Comparison of ENCODE assay signal across 27 cellular contexts in the genomic region with DNA sequence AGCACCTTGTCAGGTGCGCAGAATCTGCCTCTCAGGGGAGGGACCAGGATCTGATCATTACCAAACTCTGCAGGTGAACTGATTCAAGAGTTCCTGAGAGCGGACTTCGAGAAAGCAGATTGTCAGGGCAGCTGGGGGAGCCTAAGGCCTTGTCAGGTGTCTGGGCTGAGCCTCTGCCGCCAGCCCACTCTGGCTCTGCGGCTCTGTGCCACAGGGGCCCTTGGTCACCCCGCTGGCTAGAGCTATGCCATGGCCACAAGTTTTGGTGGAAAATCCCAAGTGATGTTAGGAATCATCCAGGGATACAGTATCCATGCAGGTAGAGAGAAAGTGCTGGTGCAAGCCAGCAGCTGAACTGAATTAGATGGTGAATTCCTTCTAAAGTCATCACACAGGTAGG. TPM values are rescaled to one million over a fixed set of nuclear protein-coding genes. Genes with fewer than 3 reads are reported as not detected.
"Had no signal": no experiment of that assay in that cellular context is flagged by ENCODE, and none has a peak within 500 bp of the region (broad histone marks: within the 10 kb centered on the region; RNA-seq: fewer than 3 reads in every experiment).

No MANE protein-coding gene starts in this region.

- H3K4me3 ChIP-seq: neural progenitor cell, pancreas, prostate gland, right atrium auricular region, right lobe of liver, sigmoid colon, stomach, thoracic aorta, thyroid gland, tibial nerve, upper lobe of left lung, vagina had no signal

- H3K27ac Mint-ChIP-seq: natural killer cell treated with Interleukin-12 subunit alpha and Interleukin-12 subunit beta and Interleukin-15 and Interleukin-18, amount 100 ng/mL, for 72 hours; neural progenitor cell; stimulated activated effector memory CD8-positive, alpha-beta T cell treated with anti-CD3 and anti-CD28 coated beads, Interleukin-12 subunit alpha, Interleukin-12 subunit beta, amount 100 ng/mL, for 72 hours; stimulated activated naive B cell treated with anti-CD40 and anti-IgM and Interleukin-4, amounts not matched to agents 10 μg/mL and 1 μg/mL and 100 μg/mL, for 72 hours; stimulated activated naive CD8-positive, alpha-beta T cell treated with anti-CD3 and anti-CD28 coated beads, Interleukin-15, Interleukin-2, amounts not matched to agents 100 ng/mL and 50 ng/mL, for 24 hours had no signal

- H3K9ac ChIP-seq: neural progenitor cell had no signal

- H3K27me3 ChIP-seq: right atrium auricular region, right lobe of liver, thyroid gland, vagina had no signal

- H3K36me3 ChIP-seq: neural progenitor cell, pancreas, prostate gland, right atrium auricular region, right lobe of liver, sigmoid colon, stomach, thoracic aorta, thyroid gland, tibial nerve, upper lobe of left lung, vagina had no signal

- DNase-seq: naive thymus-derived CD8-positive, alpha-beta T cell; occipital lobe; pancreas; retina; sigmoid colon; small intestine; stimulated activated CD4-positive, alpha-beta T cell treated with anti-CD3 and anti-CD28 coated beads, Interleukin-15, amount 100 ng/mL, for 24 hours; stimulated activated CD4-positive, alpha-beta T cell treated with anti-CD3 and anti-CD28 coated beads, Interleukin-2, amount 100 ng/mL, for 24 hours; stimulated activated CD4-positive, alpha-beta T cell treated with anti-CD3 and anti-CD28 coated beads, Interleukin-2, amount 100 ng/mL, for 48 hours; stimulated activated CD4-positive, alpha-beta T cell treated with anti-CD3 and anti-CD28 coated beads, Interleukin-4, amount 100 ng/mL, for 24 hours; stimulated activated naive B cell treated with anti-CD40 and anti-IgM and Interleukin-4, amounts not matched to agents 10 μg/mL and 1 μg/mL and 100 μg/mL, for 72 hours; stimulated activated naive CD4-positive, alpha-beta T cell treated with Interleukin-2 at 50 U/mL for 16 hours; stomach; thyroid gland; trophoblast cell had no signal

- H2AFZ ChIP-seq: neural progenitor cell had no signal

- H3K9me3 Mint-ChIP-seq: naive thymus-derived CD8-positive, alpha-beta T cell; natural killer cell treated with Interleukin-12 subunit alpha and Interleukin-12 subunit beta and Interleukin-15 and Interleukin-18, amount 100 ng/mL, for 72 hours; neural progenitor cell; stimulated activated effector memory CD8-positive, alpha-beta T cell treated with anti-CD3 and anti-CD28 coated beads, Interleukin-12 subunit alpha, Interleukin-12 subunit beta, amount 100 ng/mL, for 72 hours; stimulated activated naive B cell treated with anti-CD40 and anti-IgM and Interleukin-4, amounts not matched to agents 10 μg/mL and 1 μg/mL and 100 μg/mL, for 72 hours; stimulated activated naive CD8-positive, alpha-beta T cell treated with anti-CD3 and anti-CD28 coated beads, Interleukin-15, Interleukin-2, amounts not matched to agents 100 ng/mL and 50 ng/mL, for 24 hours had no signal

- H3K9me3 ChIP-seq: pancreas, prostate gland, right atrium auricular region, right lobe of liver, sigmoid colon, stomach, thoracic aorta, thyroid gland, tibial nerve, upper lobe of left lung, vagina had no signal

- H3K4me3 Mint-ChIP-seq: naive thymus-derived CD8-positive, alpha-beta T cell; natural killer cell treated with Interleukin-12 subunit alpha and Interleukin-12 subunit beta and Interleukin-15 and Interleukin-18, amount 100 ng/mL, for 72 hours; neural progenitor cell; stimulated activated effector memory CD8-positive, alpha-beta T cell treated with anti-CD3 and anti-CD28 coated beads, Interleukin-12 subunit alpha, Interleukin-12 subunit beta, amount 100 ng/mL, for 72 hours; stimulated activated naive B cell treated with anti-CD40 and anti-IgM and Interleukin-4, amounts not matched to agents 10 μg/mL and 1 μg/mL and 100 μg/mL, for 72 hours; stimulated activated naive CD8-positive, alpha-beta T cell treated with anti-CD3 and anti-CD28 coated beads, Interleukin-15, Interleukin-2, amounts not matched to agents 100 ng/mL and 50 ng/mL, for 24 hours had no signal

- H3K4me2 ChIP-seq: neural progenitor cell had no signal

- H3K4me1 ChIP-seq: pancreas, prostate gland had no signal

- ATAC-seq: naive thymus-derived CD8-positive, alpha-beta T cell; natural killer cell treated with Interleukin-12 subunit alpha and Interleukin-12 subunit beta and Interleukin-15 and Interleukin-18, amount 100 ng/mL, for 72 hours; pancreas; right lobe of liver; stimulated activated effector memory CD8-positive, alpha-beta T cell treated with anti-CD3 and anti-CD28 coated beads, Interleukin-12 subunit alpha, Interleukin-12 subunit beta, amount 100 ng/mL, for 72 hours; stimulated activated naive B cell treated with anti-CD40 and anti-IgM and Interleukin-4, amounts not matched to agents 10 μg/mL and 1 μg/mL and 100 μg/mL, for 72 hours had no signal

- H3K27ac ChIP-seq: neural progenitor cell, pancreas, prostate gland, right atrium auricular region, right lobe of liver, sigmoid colon, stomach, thoracic aorta, thyroid gland, tibial nerve, upper lobe of left lung, vagina had no signal

- H3K36me3 Mint-ChIP-seq: naive thymus-derived CD8-positive, alpha-beta T cell; natural killer cell treated with Interleukin-12 subunit alpha and Interleukin-12 subunit beta and Interleukin-15 and Interleukin-18, amount 100 ng/mL, for 72 hours; neural progenitor cell; stimulated activated effector memory CD8-positive, alpha-beta T cell treated with anti-CD3 and anti-CD28 coated beads, Interleukin-12 subunit alpha, Interleukin-12 subunit beta, amount 100 ng/mL, for 72 hours; stimulated activated naive B cell treated with anti-CD40 and anti-IgM and Interleukin-4, amounts not matched to agents 10 μg/mL and 1 μg/mL and 100 μg/mL, for 72 hours had no signal

RNA-seq across cellular contexts. Expression of gene ADAMTS14, which starts 4.2 kb away (rescaled TPM):
- total RNA-seq: naive thymus-derived CD8-positive, alpha-beta T cell; right atrium auricular region; subcutaneous adipose tissue; thyroid gland; vagina had no signal
- polyA plus RNA-seq: naive thymus-derived CD8-positive, alpha-beta T cell had no signal
